In genomic region chr12:107101651-107102050, GRCh38 we compare ENCODE assay signal across 28 cellular contexts. TPM values are rescaled to one million over a fixed set of nuclear protein-coding genes. Genes with fewer than 3 reads are reported as not detected.
DNase-seq lines count a peak whose midpoint lies in the region; ATAC-seq, FAIRE-seq and TF ChIP-seq lines count a peak whose summit lies in the region.
"Had no signal": no experiment of that assay in that cellular context is flagged by ENCODE, and none has a peak within 500 bp of the region (broad histone marks: within the 10 kb centered on the region; RNA-seq: fewer than 3 reads in every experiment).

No MANE protein-coding gene starts in this region.

- H3K79me1 ChIP-seq in IMR-90 (ENCODE audit: low read depth in 1 of 2, low read length in 2 of 2), result no peaks in the 10 kb centered on the region

- H3K36me3 ChIP-seq in IMR-90 (ENCODE audit: control insufficient read depth, insufficient read depth, low read length) (no peaks in the 10 kb centered on the region), K562 (ENCODE audit: control insufficient read depth, insufficient read depth, low read length) (no peaks in the 10 kb centered on the region), HepG2 (replicated peaks in 1 of 2; ENCODE audit: control insufficient read depth in 1 of 2, insufficient read depth in 2 of 2, low read length in 2 of 2) (no peaks in the 10 kb centered on the region), right lobe of liver (no peaks in the 10 kb centered on the region)
- H3K36me3 ChIP-seq: BE2C, BLaER1 had no signal

- no peak overlapping the region for H3K9ac ChIP-seq in IMR-90 (ENCODE audit: low read depth, low read length)
- H3K9ac ChIP-seq in K562 (ENCODE audit: insufficient read depth in 1 of 2, low read depth in 2 of 2, low read length in 2 of 2), result no peak overlapping the region
- no peak overlapping the region for H3K9ac ChIP-seq in HepG2 (ENCODE audit: insufficient read depth, low read depth, low read length)
- H3K9ac ChIP-seq: BLaER1 had no signal

- no CpG with 5 or more reads among the region's 1 CpG for WGBS in IMR-90 (ENCODE audit: extremely low coverage in 2 of 2, insufficient read length in 1 of 2), 2 experiments
- 0% methylated on average over 1 of the region's 1 CpG for WGBS in K562 (ENCODE audit: insufficient coverage, low coverage, missing lambda C conversion rate)
- whole genome bisulfite sequencing in HepG2 (ENCODE audit: low lambda C conversion rate), result 0% methylated on average over 1 of the region's 1 CpG
- WGBS in right lobe of liver (ENCODE audit: insufficient coverage, low coverage, low lambda C conversion rate, missing lambda C conversion rate), result 18% methylated on average over 1 of the region's 1 CpG

- H3K4me1 ChIP-seq in IMR-90 (ENCODE audit: control insufficient read depth, insufficient read depth, low read length) (no peaks in the 10 kb centered on the region), K562 (replicated peaks in 1 of 2; ENCODE audit: control insufficient read depth in 2 of 2, insufficient read depth in 2 of 2, low read length in 2 of 2) (no peaks in the 10 kb centered on the region; a peak in 2 of 5 replicates), HepG2 (ENCODE audit: insufficient read depth, low read length) (peaks cover 32% of the 10 kb centered on the region), right lobe of liver (peaks cover 0 to 36% (median 11%) of the 10 kb centered on the region in 4 donors)
- H3K4me1 ChIP-seq: BE2C, BLaER1 had no signal

- H4K8ac ChIP-seq in IMR-90 (ENCODE audit: low read depth in 2 of 2, low read length in 2 of 2), result no peak overlapping the region

- H3K9me1 ChIP-seq in IMR-90 (ENCODE audit: insufficient read depth, low read length) (no peaks in the 10 kb centered on the region), K562 (ENCODE audit: control insufficient read depth, insufficient read depth, low read length) (no peaks in the 10 kb centered on the region)

- H3K9me3 ChIP-seq in IMR-90 (ENCODE audit: control insufficient read depth, insufficient read depth, low read length) (no peaks in the 10 kb centered on the region), K562 (replicated peaks; ENCODE audit: control insufficient read depth, insufficient read depth, low read depth, low read length) (no peaks in the 10 kb centered on the region), HepG2 (ENCODE audit: low read length) (0 out of 2 replicates have a peak, but pooled peaks cover 5% of the 10 kb centered on the region), right lobe of liver (no peaks in the 10 kb centered on the region)
- H3K9me3 ChIP-seq: BE2C had no signal

- H3K4ac ChIP-seq in IMR-90 (ENCODE audit: low read depth, low read length), result no peak overlapping the region

- H4K5ac ChIP-seq in IMR-90 (ENCODE audit: low read depth, low read length), result no peak overlapping the region

- no peak overlapping the region for H2BK15ac ChIP-seq in IMR-90 (ENCODE audit: low read depth, low read length)

- H4K20me1 ChIP-seq in IMR-90 (ENCODE audit: insufficient read depth, low read length) (no peaks in the 10 kb centered on the region), K562 (replicated peaks; ENCODE audit: control insufficient read depth, insufficient read depth, low read length) (no peaks in the 10 kb centered on the region), HepG2 (ENCODE audit: insufficient read depth, low read length) (no peaks in the 10 kb centered on the region)
- H4K20me1 ChIP-seq: BLaER1 had no signal

- POLR2A ChIA-PET in IMR-90 (lab: Charles Lee; ENCODE audit: unreplicated experiment), result no interaction called here
- POLR2A ChIA-PET in K562 (lab: Yijun Ruan, JAX), result no interaction called here
- POLR2A ChIA-PET in HepG2 (lab: Yijun Ruan, JAX), result no interaction called here

- no peak overlapping the region for H3K56ac ChIP-seq in IMR-90 (ENCODE audit: extremely low read depth, insufficient read depth, low read length)

- H3K79me2 ChIP-seq in K562 (ENCODE audit: control insufficient read depth, insufficient read depth, low read length) (no peaks in the 10 kb centered on the region), HepG2 (ENCODE audit: insufficient read depth, low read length) (no peaks in the 10 kb centered on the region)

- H3K27ac ChIP-seq in IMR-90 (ENCODE audit: insufficient read depth, low read length) (no peak overlapping the region), K562 (ENCODE audit: extremely low read depth, low read depth, low read length) (no peak overlapping the region), HepG2 (ENCODE audit: extremely low read length, insufficient read depth, low read length) (no peak overlapping the region), right lobe of liver (peak overlapping the region in 2 of 3 donors; percentile 77 to 87)
- H3K27ac ChIP-seq: BLaER1 had no signal

- no peak overlapping the region for H2BK5ac ChIP-seq in IMR-90 (ENCODE audit: low read depth, low read length, poor library complexity, severe bottlenecking)

- H3K4me3 ChIP-seq in IMR-90 (ENCODE audit: insufficient read depth, low read depth, low read length) (no peak overlapping the region), K562 (no peak overlapping the region), HepG2 (replicated peaks in 1 of 3; ENCODE audit: insufficient read depth in 1 of 3, low read depth in 2 of 3, low read length in 3 of 3) (no peak overlapping the region), right lobe of liver (no peak overlapping the region)
- H3K4me3 ChIP-seq: BLaER1, GM12878 had no signal

- intact Hi-C loops in IMR-90 (cut with micrococcal nuclease) (loop anchor here (10.0 kb wide), 1 partner anchor 577 kb away; no protein-coding TSS in a partner anchor), K562 (cut with micrococcal nuclease) (loop anchor here (10.0 kb wide), 1 partner anchor 877 kb away; no protein-coding TSS in a partner anchor), HepG2 (cut with micrococcal nuclease; ENCODE audit: unreplicated experiment) (no loop called here), right lobe of liver (cut with DNase I) (no loop called here)

- no peak overlapping the region for H3K23ac ChIP-seq in IMR-90 (ENCODE audit: low read depth, low read length)

- H3K4me2 ChIP-seq in IMR-90 (ENCODE audit: low read depth, low read length) (no peak overlapping the region), K562 (ENCODE audit: insufficient read depth, low read length) (no peak overlapping the region), HepG2 (ENCODE audit: low read depth, low read length) (no peak overlapping the region)
- H3K4me2 ChIP-seq: BLaER1 had no signal

- no peak overlapping the region for H3K18ac ChIP-seq in IMR-90 (ENCODE audit: low read depth, low read length)

- H2AK9ac ChIP-seq in IMR-90 (replicated peaks; ENCODE audit: low read depth, low read length, poor library complexity), result no peak overlapping the region

- no peak for TF ChIP-seq POLR2A in IMR-90 (IDR thresholded peaks at IDR 0.05; ENCODE audit: low read depth, low read length)
- TF ChIP-seq POLR2A in K562 (conservative IDR thresholded peaks at IDR 0.05), result no peak
- TF ChIP-seq POLR2A in HepG2 (IDR thresholded peaks at IDR 0.05; ENCODE audit: insufficient read depth in 1 of 2, low read depth in 2 of 2, low read length in 2 of 2), result no peak
- no peak for TF ChIP-seq POLR2A in right lobe of liver (IDR thresholded peaks at IDR 0.05)

- H3K27me3 ChIP-seq in IMR-90 (ENCODE audit: control insufficient read depth, insufficient read depth, low read length) (peaks cover 11% of the 10 kb centered on the region), K562 (ENCODE audit: control insufficient read depth in 2 of 2, insufficient read depth in 2 of 2, low read length in 2 of 2) (no peaks in the 10 kb centered on the region), HepG2 (ENCODE audit: control insufficient read depth in 1 of 2, insufficient read depth in 2 of 2, low read length in 2 of 2) (0 out of 5 replicates have a peak, but pooled peaks cover 0 to 9% of the 10 kb centered on the region in 2 experiments), right lobe of liver (no peaks in the 10 kb centered on the region)
- H3K27me3 ChIP-seq: BE2C, BLaER1 had no signal

- dilution Hi-C loops in IMR-90 (cut with HindIII; ENCODE audit: low sequenced_read_pairs, unreplicated experiment), result no loop called here

- in situ Hi-C loops in IMR-90 (cut with MboI; ENCODE audit: low sequenced_read_pairs) (no loop called here), K562 (cut with MboI) (no loop called here), HepG2 (cut with HindIII; ENCODE audit: extremely low pct_ligation_motif_present, low pct_unique_long_range_greater_than_20kb) (no loop called here), GM13976 (cut with MboI; ENCODE audit: low sequenced_read_pairs, unreplicated experiment) (loop anchor here (25.0 kb wide), 1 partner anchor 714 kb away; no protein-coding TSS in a partner anchor)

- no peak overlapping the region for H2BK120ac ChIP-seq in IMR-90 (ENCODE audit: low read depth, low read length)

- TF ChIP-seq CTCF in IMR-90 (conservative IDR thresholded peaks at IDR 0.05; ENCODE audit: low read depth, low read length) (no peak), K562 (IDR thresholded peaks at IDR 0.05 in 2 of 3, conservative IDR thresholded peaks at IDR 0.05 in 1 of 3; ENCODE audit: insufficient read depth in 2 of 3, low read depth in 1 of 3, low read length in 3 of 3) (no peak), HepG2 (CRISPR knock-in tag; IDR thresholded peaks at IDR 0.05) (no peak), right lobe of liver (IDR thresholded peaks at IDR 0.05) (no peak), GM13976 (IDR thresholded peaks at IDR 0.05; ENCODE audit: borderline replicate concordance, control extremely low read depth, extremely low read depth, insufficient read depth, missing control alignments) (no peak)

- TF ChIP-seq RAD21 in IMR-90 (IDR thresholded peaks at IDR 0.05; ENCODE audit: low read length) (no peak), K562 (CRISPR knock-in tag; conservative IDR thresholded peaks at IDR 0.05 in 1 of 2, IDR thresholded peaks at IDR 0.05 in 1 of 2) (no peak), HepG2 (CRISPR knock-in tag; IDR thresholded peaks at IDR 0.05) (no peak)

- H4K91ac ChIP-seq in IMR-90 (ENCODE audit: insufficient read depth, low read depth, low read length), result no peak overlapping the region

- no TSS peak for BruUV-seq in IMR-90 (replicated peaks; lab: Mats Ljungman, UMichigan)
- BruUV-seq in K562 (replicated peaks; lab: Mats Ljungman, UMichigan), result no TSS peak
- no TSS peak for BruUV-seq in HepG2 (replicated peaks; lab: Mats Ljungman, UMichigan)

- H2AK5ac ChIP-seq in IMR-90 (ENCODE audit: low read depth, low read length), result no peak overlapping the region

- CTCF ChIA-PET in IMR-90 (lab: Yijun Ruan, JAX), result no interaction called here
- CTCF ChIA-PET in K562 (lab: Yijun Ruan, JAX; ENCODE audit: low intra/inter-chr PET ratio), result no interaction called here
- CTCF ChIA-PET in HepG2 (lab: Yijun Ruan, JAX; ENCODE audit: low intra/inter-chr PET ratio, low total read pairs), result no interaction called here

- DNase-seq in IMR-90 (no peak), K562 (ENCODE audit: extremely low read depth in 1 of 4, low spot score in 3 of 4) (no peak), HepG2 (ENCODE audit: low spot score) (peak; percentile 28), right lobe of liver (peak in 1 of 3 donors; percentile 62), NCI-H2196 (lab: John Stamatoyannopoulos, UW; ENCODE audit: unreplicated experiment) (no peak), GM13976 (ENCODE audit: low spot score) (no peak), NCI-H1092 treated with DMSO at 0.1 percent for 48 hours (lab: John Stamatoyannopoulos, UW) (no peak)
- DNase-seq: 8988T; ACHN; BE2C; C1 segment of cervical spinal cord; CD4-positive, alpha-beta memory T cell; CD4-positive, CD25-positive, alpha-beta regulatory T cell; CD8-positive, alpha-beta memory T cell; COR-L47; DMS 273 treated with DMSO at 0.1 percent for 48 hours; DMS153; DMS53; DMS79; DND-41; EL; GDM1 had no signal

- FAIRE-seq in K562 (lab: Jason Lieb, UNC) (no peak), HepG2 (lab: Jason Lieb, UNC) (no peak)
- FAIRE-seq: A204.1, GM12878, GM12892, GM19239 had no signal

- H3K14ac ChIP-seq in IMR-90 (replicated peaks; ENCODE audit: low read depth, low read length), result no peak overlapping the region

- no peak overlapping the region for H2AFZ ChIP-seq in IMR-90 (replicated peaks; ENCODE audit: low read length, poor library complexity)
- no peak overlapping the region for H2AFZ ChIP-seq in K562 (ENCODE audit: low read depth, low read length)
- no peak overlapping the region for H2AFZ ChIP-seq in HepG2 (ENCODE audit: low read length)

- TF ChIP-seq EP300 in K562 (IDR thresholded peaks at IDR 0.05; ENCODE audit: low read length) (no peak), HepG2 (IDR thresholded peaks at IDR 0.05; ENCODE audit: low read depth in 2 of 2, low read length in 2 of 2) (no peak), HepG2 (CRISPR knock-in tag; IDR thresholded peaks at IDR 0.05; ENCODE audit: borderline replicate concordance) (no peak)

- no peak for ATAC-seq in IMR-90 (ENCODE audit: low read depth)
- ATAC-seq in K562, result no peak
- ATAC-seq in HepG2, result peak; percentile 44; the same call in 1 of the 3 replicates
- ATAC-seq in right lobe of liver, result peak; percentile 80 to 89 (median 84)
- no peak for ATAC-seq in GM21717 (IDR thresholded peaks at IDR 0.05; ENCODE audit: unreplicated experiment)
- ATAC-seq: GM12878 had no signal

- no peak overlapping the region for H2BK20ac ChIP-seq in IMR-90 (ENCODE audit: low read depth, low read length)

RNA-seq across cellular contexts. Expression of gene CRY1, which starts 8.3 kb away (rescaled TPM):
- total RNA-seq in IMR-90 (2012; rRNA removed) (5.9 and 9.7 TPM in 2 replicates), K562 (2014; rRNA removed) (21.8 and 26.0 TPM in 2 replicates), K562 (2014; rRNA removed; fragmentation: Illumina TruSeq; extraction: Trizol) (26.0 and 29.7 TPM in 2 replicates), K562 (2015; rRNA removed; fragmentation: Illumina TruSeq; extraction: Trizol) (23.3 and 24.9 TPM in 2 replicates), K562 (2021) (32.6 and 34.0 TPM in 2 replicates), HepG2 (2016; rRNA removed; fragmentation: Illumina TruSeq; extraction: Trizol) (13.9 and 16.2 TPM in 2 replicates), right lobe of liver (10 to 100 TPM in 4 of 6 experiments, 1 to 10 TPM in 2; 7.5 to 12.5 (median 10.6) TPM)
- polyA plus RNA-seq in IMR-90 (2012; rRNA removed) (7.8 and 9.9 TPM in 2 replicates), K562 (2011; rRNA removed) (33.3 and 38.2 TPM in 2 replicates), K562 (2014; fragmentation: Illumina TruSeq; extraction: Trizol) (22.2 and 26.9 TPM in 2 replicates), K562 (2014; fragmentation: Nextera tagmentation; extraction: Ambion mirVana) (1 to 10 TPM; 8.7 to 9.4 TPM), K562 (2014; rRNA removed) (25.2 and 25.8 TPM in 2 replicates), HepG2 (2011; rRNA removed) (10.0 and 11.4 TPM in 2 replicates)
- 4.3 and 5.4 TPM in 2 replicates for polyA plus RNA-seq in IMR-90 (2012; cell fraction: cytosol; rRNA removed)
- polyA plus RNA-seq in IMR-90 (2012; cell fraction: nucleus; rRNA removed; ENCODE audit: low replicate concordance), result 9.8 and 14.5 TPM in 2 replicates
- total RNA-seq in K562 (2011; cell fraction: chromatin; rRNA removed; ENCODE audit: low replicate concordance), result 33.7 and 80.9 TPM in 2 replicates
- total RNA-seq in K562 (2011; cell fraction: nucleolus; rRNA removed), result 18.8 and 19.5 TPM in 2 replicates
- total RNA-seq in K562 (2011; cell fraction: nucleoplasm; rRNA removed), result 20.0 and 23.1 TPM in 2 replicates
- 14.3 and 29.4 TPM in 2 replicates for polyA plus RNA-seq in K562 (2011; cell fraction: cytosol; rRNA removed)
- polyA plus RNA-seq in K562 (2011; cell fraction: nucleus; rRNA removed), result 54.9 and 80.7 TPM in 2 replicates
- 17.6 and 22.2 TPM in 2 replicates for polyA plus RNA-seq in K562 (2012)
- 24.4 and 30.6 TPM in 2 replicates for polyA minus RNA-seq in K562 (2011; rRNA and poly(A)+ RNA removed)
- 12.1 and 12.2 TPM in 2 replicates for polyA minus RNA-seq in K562 (2011; cell fraction: cytosol; rRNA and poly(A)+ RNA removed)
- 28.9 and 43.4 TPM in 2 replicates for polyA minus RNA-seq in K562 (2011; cell fraction: nucleus; rRNA and poly(A)+ RNA removed)
- 2.1 and 4.7 TPM in 2 replicates for total RNA-seq in HepG2 (2016; cell fraction: cytosol; rRNA removed; fragmentation: Illumina TruSeq; extraction: Trizol; ENCODE audit: low read depth)
- 15.3 and 15.7 TPM in 2 replicates for total RNA-seq in HepG2 (2016; cell fraction: insoluble cytoplasmic fraction; rRNA removed; fragmentation: Illumina TruSeq; extraction: Trizol)
- total RNA-seq in HepG2 (2016; cell fraction: membrane; rRNA removed; fragmentation: Illumina TruSeq; extraction: Trizol), result 6.4 and 7.1 TPM in 2 replicates
- total RNA-seq in HepG2 (2016; cell fraction: nucleus; rRNA removed; fragmentation: Illumina TruSeq; extraction: Trizol), result 15.0 and 16.0 TPM in 2 replicates
- 3.6 and 4.8 TPM in 2 replicates for polyA plus RNA-seq in HepG2 (2011; cell fraction: cytosol; rRNA removed)
- 34.2 and 41.9 TPM in 2 replicates for polyA plus RNA-seq in HepG2 (2011; cell fraction: nucleus; rRNA removed)
- 10.3 and 12.9 TPM in 2 replicates for polyA plus RNA-seq in HepG2 (2012)
- polyA plus RNA-seq in HepG2 (2016; cell fraction: cytosol; fragmentation: Illumina TruSeq; extraction: Trizol; ENCODE audit: low read depth), result 0.71 and 0.82 TPM in 2 replicates
- polyA plus RNA-seq in HepG2 (2016; cell fraction: insoluble cytoplasmic fraction; fragmentation: Illumina TruSeq; extraction: Trizol; ENCODE audit: low read depth), result 14.1 and 15.2 TPM in 2 replicates
- 2.0 and 2.4 TPM in 2 replicates for polyA plus RNA-seq in HepG2 (2016; cell fraction: membrane; fragmentation: Illumina TruSeq; extraction: Trizol; ENCODE audit: low read depth)
- polyA plus RNA-seq in HepG2 (2016; cell fraction: nucleus; fragmentation: Illumina TruSeq; extraction: Trizol; ENCODE audit: insufficient read depth, low read depth), result 28.5 and 29.3 TPM in 2 replicates
- 5.5 and 7.3 TPM in 2 replicates for polyA minus RNA-seq in HepG2 (2011; rRNA and poly(A)+ RNA removed; ENCODE audit: low replicate concordance)
- polyA minus RNA-seq in HepG2 (2011; cell fraction: cytosol; rRNA and poly(A)+ RNA removed), result 4.3 and 5.8 TPM in 2 replicates
- polyA minus RNA-seq in HepG2 (2011; cell fraction: nucleus; rRNA and poly(A)+ RNA removed), result 21.1 and 23.1 TPM in 2 replicates

Comparison
In these comparisons a context has a peak if more than half of its experiments do, and no peak if none do; other contexts are left out.
1. H3K27ac ChIP-seq: peak in right lobe of liver (2 of 3); none in IMR-90 (single experiment), K562 (single experiment) and HepG2 (single experiment).
2. ATAC-seq: peak in HepG2 (single experiment) and right lobe of liver (4 of 4); none in IMR-90 (single experiment), K562 (single experiment) and GM21717 (single experiment).
3. intact Hi-C loops: an anchor here in IMR-90 (10.0 kb wide) and K562 (10.0 kb wide); none called in HepG2 and right lobe of liver.